ENCODE assay signal across 8 cellular contexts in genomic region chr11:46242462-46242960, GRCh38. TPM values are rescaled to one million over a fixed set of nuclear protein-coding genes. Genes with fewer than 3 reads are reported as not detected.
DNase-seq lines count a peak whose midpoint lies in the region; ATAC-seq and TF ChIP-seq lines count a peak whose summit lies in the region.

No MANE protein-coding gene starts in this region.

- no peak for ATAC-seq in naive B cell (ENCODE audit: low read depth in 2 of 2)
- ATAC-seq in HG03342 (IDR thresholded peaks at IDR 0.05; ENCODE audit: unreplicated experiment) = no peak

- TF ChIP-seq CTCF in AG10803 (conservative IDR thresholded peaks at IDR 0.05; ENCODE audit: low read length) (no peak), chondrocyte (IDR thresholded peaks at IDR 0.05) (no peak)

- no peaks in the 10 kb centered on the region for H3K9me3 Mint-ChIP-seq in IgD-negative memory B cell
- H3K9me3 Mint-ChIP-seq in chondrocyte (ENCODE audit: low read depth) = no peaks in the 10 kb centered on the region
- no peaks in the 10 kb centered on the region for H3K9me3 Mint-ChIP-seq in naive B cell

- H3K36me3 Mint-ChIP-seq in IgD-negative memory B cell (no peaks in the 10 kb centered on the region), chondrocyte (ENCODE audit: low read depth) (no peaks in the 10 kb centered on the region), naive B cell (peaks cover 0 to 3% of the 10 kb centered on the region in 2 donors)

- H3K4me3 Mint-ChIP-seq in IgD-negative memory B cell (peak overlapping the region; percentile 52 to 91 (median 85)), chondrocyte (ENCODE audit: unreplicated experiment) (peak overlapping the region; percentile 78), naive B cell (peak overlapping the region; percentile 31 to 90 (median 85))

- H3K27ac Mint-ChIP-seq in IgD-negative memory B cell (no peak overlapping the region), chondrocyte (ENCODE audit: unreplicated experiment) (peak overlapping the region; percentile 100), naive B cell (peak overlapping the region in 1 of 6 donors; percentile 39)

- DNase-seq in AG10803 (ENCODE audit: low read depth) = no peak
- DNase-seq in chondrocyte (ENCODE audit: low spot score) = no peak
- no peak for DNase-seq in naive B cell
- DNase-seq in UCSD-AML1 (lab: John Stamatoyannopoulos, UW; ENCODE audit: unreplicated experiment) = no peak
- DNase-seq in NCI-H526 (lab: John Stamatoyannopoulos, UW) = no peak
- DNase-seq in NCI-H1048 (lab: John Stamatoyannopoulos, UW) = no peak

- H3K27me3 Mint-ChIP-seq in IgD-negative memory B cell (peaks cover 28% of the 10 kb centered on the region), chondrocyte (ENCODE audit: low read depth) (no peaks in the 10 kb centered on the region), naive B cell (peaks cover 26 to 53% (median 27%) of the 10 kb centered on the region in 3 donors)

- H3K4me3 ChIP-seq in AG10803 (ENCODE audit: low read length) = peak overlapping the region; percentile 64

- H3K4me1 Mint-ChIP-seq in IgD-negative memory B cell (peaks cover 8 to 10% (median 9%) of the 10 kb centered on the region in 3 donors), chondrocyte (ENCODE audit: low read depth) (peaks cover 77% of the 10 kb centered on the region), naive B cell (peaks cover 6 to 17% (median 12%) of the 10 kb centered on the region in 3 donors)

RNA-seq across cellular contexts. Expression of gene CREB3L1, which starts 35.0 kb away (rescaled TPM):
- polyA plus RNA-seq in IgD-negative memory B cell = not detected
- 83.1 to 192 TPM (median 190 TPM) in 3 replicates for total RNA-seq in chondrocyte
- not detected for polyA plus RNA-seq in naive B cell (ENCODE audit: low read depth in 6 of 6)
